ENCODE assay signal across 8 cellular contexts in genomic region chr1:148953730-148954129, GRCh38.
DNase-seq lines count a peak whose midpoint lies in the region; ATAC-seq and TF ChIP-seq lines count a peak whose summit lies in the region.
"Not testable (repeated sequence)": the region's sequence is repeated elsewhere in the genome, so short reads cannot be mapped to it uniquely, and the experiment has no call there.

No MANE protein-coding gene starts in this region.

- peak overlapping the region; percentile 56 for H3K4me3 Mint-ChIP-seq in activated T-helper 2 cell treated with anti-CD3 and anti-CD28 coated beads, Interferon-gamma antibody, Interleukin-2, Interleukin-4, amounts not matched to agents 10 μg/mL and 5 μg/mL and 100 μg/mL, durations not matched to agents 14 hours and 24 hours and 36 hours (ENCODE audit: low read depth)
- peak overlapping the region; percentile 67 for H3K4me3 Mint-ChIP-seq in natural killer cell treated with Interleukin-12 subunit alpha and Interleukin-12 subunit beta and Interleukin-15 and Interleukin-18, amount 100 ng/mL, for 72 hours
- H3K4me3 Mint-ChIP-seq in stimulated activated naive CD8-positive, alpha-beta T cell treated with anti-CD3 and anti-CD28 coated beads, Interleukin-15, amount 100 ng/mL, for 72 hours: peak overlapping the region; percentile 30 to 78

- H3K27ac ChIP-seq in HUES6 (ENCODE audit: low read depth, low read length); RWPE2 (ENCODE audit: poor library complexity, severe bottlenecking); colonic mucosa; left ventricle myocardium inferior (replicated peaks): not testable (repeated sequence)

- H3K9me3 ChIP-seq in BE2C; HUES6 (ENCODE audit: control insufficient read depth, insufficient read depth, low read depth, low read length); RWPE2 (ENCODE audit: severe bottlenecking); colonic mucosa; left ventricle myocardium inferior (replicated peaks): not testable (repeated sequence)

- DNase-seq in BE2C; RWPE2 (ENCODE audit: low spot score); activated T-helper 2 cell treated with anti-CD3 and anti-CD28 coated beads, Interferon-gamma antibody, Interleukin-2, Interleukin-4, amounts not matched to agents 10 μg/mL and 5 μg/mL and 100 μg/mL, durations not matched to agents 14 hours and 24 hours and 36 hours (ENCODE audit: low spot score); left ventricle myocardium inferior; natural killer cell treated with Interleukin-12 subunit alpha and Interleukin-12 subunit beta and Interleukin-15 and Interleukin-18, amount 100 ng/mL, for 72 hours (ENCODE audit: low spot score); stimulated activated naive CD8-positive, alpha-beta T cell treated with anti-CD3 and anti-CD28 coated beads, Interleukin-15, amount 100 ng/mL, for 72 hours: not testable (repeated sequence)
- peak; percentile 26 for DNase-seq in colonic mucosa

- ATAC-seq in RWPE2 (ENCODE audit: low read depth): peak; percentile 1; the same call in 1 of the 3 replicates
- ATAC-seq in natural killer cell treated with Interleukin-12 subunit alpha and Interleukin-12 subunit beta and Interleukin-15 and Interleukin-18, amount 100 ng/mL, for 72 hours; stimulated activated naive CD8-positive, alpha-beta T cell treated with anti-CD3 and anti-CD28 coated beads, Interleukin-15, amount 100 ng/mL, for 72 hours: not testable (repeated sequence)

- H3K4me1 Mint-ChIP-seq in activated T-helper 2 cell treated with anti-CD3 and anti-CD28 coated beads, Interferon-gamma antibody, Interleukin-2, Interleukin-4, amounts not matched to agents 10 μg/mL and 5 μg/mL and 100 μg/mL, durations not matched to agents 14 hours and 24 hours and 36 hours (ENCODE audit: low read depth): peaks cover 16% of the 10 kb centered on the region
- peaks cover 6 to 12% of the 10 kb centered on the region in 2 donors for H3K4me1 Mint-ChIP-seq in natural killer cell treated with Interleukin-12 subunit alpha and Interleukin-12 subunit beta and Interleukin-15 and Interleukin-18, amount 100 ng/mL, for 72 hours (ENCODE audit: low read depth in 2 of 2)
- H3K4me1 Mint-ChIP-seq in stimulated activated naive CD8-positive, alpha-beta T cell treated with anti-CD3 and anti-CD28 coated beads, Interleukin-15, amount 100 ng/mL, for 72 hours: peaks cover 11% of the 10 kb centered on the region

- H3K4me1 ChIP-seq in BE2C; HUES6 (ENCODE audit: control insufficient read depth, insufficient read depth, low read length); RWPE2 (ENCODE audit: insufficient read depth, poor library complexity, severe bottlenecking); colonic mucosa: not testable (repeated sequence)
- peaks cover 19% of the 10 kb centered on the region for H3K4me1 ChIP-seq in left ventricle myocardium inferior

- H3K36me3 ChIP-seq in BE2C; HUES6 (ENCODE audit: control insufficient read depth, insufficient read depth, low read length); RWPE2 (ENCODE audit: low read depth); colonic mucosa; left ventricle myocardium inferior: not testable (repeated sequence)

- not testable (repeated sequence) for H3K9ac ChIP-seq in HUES6 (ENCODE audit: low read length)
- H3K9ac ChIP-seq in colonic mucosa (ENCODE audit: low read depth in 2 of 2, low read length in 2 of 2): peak overlapping the region in 1 of 2 donors; percentile 51

- TF ChIP-seq CTCF in BE2C (IDR thresholded peaks at IDR 0.05; ENCODE audit: low read depth, low read length); RWPE2 (IDR thresholded peaks at IDR 0.05; ENCODE audit: poor library complexity, severe bottlenecking); colonic mucosa (IDR thresholded peaks at IDR 0.05); left ventricle myocardium inferior (IDR thresholded peaks at IDR 0.05; ENCODE audit: borderline replicate concordance): not testable (repeated sequence)

- H3K27ac Mint-ChIP-seq in activated T-helper 2 cell treated with anti-CD3 and anti-CD28 coated beads, Interferon-gamma antibody, Interleukin-2, Interleukin-4, amounts not matched to agents 10 μg/mL and 5 μg/mL and 100 μg/mL, durations not matched to agents 14 hours and 24 hours and 36 hours; natural killer cell treated with Interleukin-12 subunit alpha and Interleukin-12 subunit beta and Interleukin-15 and Interleukin-18, amount 100 ng/mL, for 72 hours; stimulated activated naive CD8-positive, alpha-beta T cell treated with anti-CD3 and anti-CD28 coated beads, Interleukin-15, amount 100 ng/mL, for 72 hours: not testable (repeated sequence)

- not testable (repeated sequence) for H3K27me3 Mint-ChIP-seq in activated T-helper 2 cell treated with anti-CD3 and anti-CD28 coated beads, Interferon-gamma antibody, Interleukin-2, Interleukin-4, amounts not matched to agents 10 μg/mL and 5 μg/mL and 100 μg/mL, durations not matched to agents 14 hours and 24 hours and 36 hours (ENCODE audit: low read depth); natural killer cell treated with Interleukin-12 subunit alpha and Interleukin-12 subunit beta and Interleukin-15 and Interleukin-18, amount 100 ng/mL, for 72 hours; stimulated activated naive CD8-positive, alpha-beta T cell treated with anti-CD3 and anti-CD28 coated beads, Interleukin-15, amount 100 ng/mL, for 72 hours

- H3K36me3 Mint-ChIP-seq in activated T-helper 2 cell treated with anti-CD3 and anti-CD28 coated beads, Interferon-gamma antibody, Interleukin-2, Interleukin-4, amounts not matched to agents 10 μg/mL and 5 μg/mL and 100 μg/mL, durations not matched to agents 14 hours and 24 hours and 36 hours (ENCODE audit: low read depth); natural killer cell treated with Interleukin-12 subunit alpha and Interleukin-12 subunit beta and Interleukin-15 and Interleukin-18, amount 100 ng/mL, for 72 hours: not testable (repeated sequence)

- not testable (repeated sequence) for H3K27me3 ChIP-seq in BE2C; HUES6 (ENCODE audit: control insufficient read depth, insufficient read depth, low read length); RWPE2 (ENCODE audit: insufficient read depth, poor library complexity, severe bottlenecking); colonic mucosa; left ventricle myocardium inferior (ENCODE audit: low read depth)

- peak overlapping the region; percentile 73 for H3K4me3 ChIP-seq in BE2C (ENCODE audit: low read depth, low read length)
- H3K4me3 ChIP-seq in HUES6 (ENCODE audit: low read depth, low read length): peak overlapping the region; percentile 31; the same call in 1 of the 2 replicates
- peak overlapping the region; percentile 27 for H3K4me3 ChIP-seq in RWPE2 (ENCODE audit: severe bottlenecking)
- H3K4me3 ChIP-seq in colonic mucosa: peak overlapping the region; percentile 27
- H3K4me3 ChIP-seq in left ventricle myocardium inferior: peak overlapping the region; percentile 68

- H3K9me3 Mint-ChIP-seq in activated T-helper 2 cell treated with anti-CD3 and anti-CD28 coated beads, Interferon-gamma antibody, Interleukin-2, Interleukin-4, amounts not matched to agents 10 μg/mL and 5 μg/mL and 100 μg/mL, durations not matched to agents 14 hours and 24 hours and 36 hours; natural killer cell treated with Interleukin-12 subunit alpha and Interleukin-12 subunit beta and Interleukin-15 and Interleukin-18, amount 100 ng/mL, for 72 hours; stimulated activated naive CD8-positive, alpha-beta T cell treated with anti-CD3 and anti-CD28 coated beads, Interleukin-15, amount 100 ng/mL, for 72 hours: not testable (repeated sequence)

- intact Hi-C loops in activated T-helper 2 cell treated with anti-CD3 and anti-CD28 coated beads, Interferon-gamma antibody, Interleukin-2, Interleukin-4, amounts not matched to agents 10 μg/mL and 5 μg/mL and 100 μg/mL, durations not matched to agents 14 hours and 24 hours and 36 hours (cut with micrococcal nuclease); colonic mucosa (cut with DNase I); left ventricle myocardium inferior (cut with micrococcal nuclease): not testable (repeated sequence)
